15 cellular contexts compared by ENCODE assay signal in genomic region chr10:78688221-78688944, GRCh38.
DNase-seq lines count a peak whose midpoint lies in the region; TF ChIP-seq lines count a peak whose summit lies in the region.
"Had no signal": no experiment of that assay in that cellular context is flagged by ENCODE, and none has a peak within 500 bp of the region (broad histone marks: within the 10 kb centered on the region; RNA-seq: fewer than 3 reads in every experiment).

No MANE protein-coding gene starts in this region.

- H2AFZ ChIP-seq in mesenchymal stem cell (ENCODE audit: low read depth, low read length): no peak overlapping the region

- no peak overlapping the region for H3K23ac ChIP-seq in mesenchymal stem cell (ENCODE audit: low read length in 2 of 2)

- H3K4me1 Mint-ChIP-seq in type B pancreatic cell (ENCODE audit: unreplicated experiment): peaks cover 59% of the 10 kb centered on the region
- H3K4me1 Mint-ChIP-seq in activated T-cell treated with anti-CD3 and anti-CD28 coated beads, Interleukin-2, amount 50 U/mL, for 24 hours (ENCODE audit: low read depth): no peaks in the 10 kb centered on the region
- H3K4me1 Mint-ChIP-seq: memory B cell had no signal

- no peak overlapping the region for H3K4me2 ChIP-seq in mesenchymal stem cell (ENCODE audit: low read length, poor library complexity, severe bottlenecking)

- 92% methylated on average over 6 of the region's 6 CpGs for WGBS in ectodermal cell, 2 experiments
- whole genome bisulfite sequencing in mesenchymal stem cell: 78% methylated on average over 6 of the region's 6 CpGs

- no peak for TF ChIP-seq CTCF in type B pancreatic cell (conservative IDR thresholded peaks at IDR 0.05)

- H2BK12ac ChIP-seq in mesenchymal stem cell (ENCODE audit: low read length in 2 of 2): no peak overlapping the region

- H4K8ac ChIP-seq in mesenchymal stem cell (ENCODE audit: low read length): no peak overlapping the region

- no peaks in the 10 kb centered on the region for H3K9me3 Mint-ChIP-seq in type B pancreatic cell
- H3K9me3 Mint-ChIP-seq in activated T-cell treated with anti-CD3 and anti-CD28 coated beads, Interleukin-2, amount 50 U/mL, for 24 hours: no peaks in the 10 kb centered on the region
- H3K9me3 Mint-ChIP-seq: activated CD4-positive, alpha-beta memory T cell treated with anti-CD3 and anti-CD28 coated beads for 36 hours; CD4-positive, alpha-beta T cell; memory B cell had no signal

- no peak overlapping the region for H2BK120ac ChIP-seq in mesenchymal stem cell (ENCODE audit: low read depth, low read length)

- H3K36me3 ChIP-seq in ectodermal cell (ENCODE audit: control insufficient read depth, insufficient read depth, low read length): no peaks in the 10 kb centered on the region
- H3K36me3 ChIP-seq in mesenchymal stem cell (ENCODE audit: control insufficient read depth in 1 of 2, insufficient read depth in 2 of 2, low read depth in 1 of 2, low read length in 2 of 2): no peaks in the 10 kb centered on the region
- H3K36me3 ChIP-seq: adrenal gland had no signal

- H3K4ac ChIP-seq in mesenchymal stem cell (ENCODE audit: low read depth in 1 of 2, low read length in 2 of 2): no peak overlapping the region

- H3K27me3 ChIP-seq in ectodermal cell (ENCODE audit: control insufficient read depth, insufficient read depth, low read length, poor library complexity, severe bottlenecking): no peaks in the 10 kb centered on the region
- peaks cover 0 to 4% of the 10 kb centered on the region in 2 experiments for H3K27me3 ChIP-seq in mesenchymal stem cell (ENCODE audit: control insufficient read depth in 1 of 2, insufficient read depth in 1 of 2, low read length in 2 of 2)
- H3K27me3 ChIP-seq: adrenal gland had no signal

- no peak overlapping the region for H2AK5ac ChIP-seq in mesenchymal stem cell (ENCODE audit: low read length, severe bottlenecking)

- H2BK5ac ChIP-seq in mesenchymal stem cell (ENCODE audit: low read depth, low read length, poor library complexity, severe bottlenecking): no peak overlapping the region

- no peak overlapping the region for H3K9ac ChIP-seq in mesenchymal stem cell (ENCODE audit: low read length)

- no peaks in the 10 kb centered on the region for H3K27me3 Mint-ChIP-seq in type B pancreatic cell
- peaks cover 12% of the 10 kb centered on the region for H3K27me3 Mint-ChIP-seq in activated T-cell treated with anti-CD3 and anti-CD28 coated beads, Interleukin-2, amount 50 U/mL, for 24 hours

- peak overlapping the region; percentile 45 for H3K27ac Mint-ChIP-seq in type B pancreatic cell
- H3K27ac Mint-ChIP-seq in activated T-cell treated with anti-CD3 and anti-CD28 coated beads, Interleukin-2, amount 50 U/mL, for 24 hours: no peak overlapping the region
- H3K27ac Mint-ChIP-seq: activated CD4-positive, alpha-beta memory T cell treated with anti-CD3 and anti-CD28 coated beads for 36 hours; CD4-positive, alpha-beta T cell; memory B cell had no signal

- H3K4me1 ChIP-seq in ectodermal cell (ENCODE audit: control insufficient read depth, insufficient read depth, low read length): peaks cover 15% of the 10 kb centered on the region
- peaks cover 27% of the 10 kb centered on the region for H3K4me1 ChIP-seq in mesenchymal stem cell (ENCODE audit: control insufficient read depth, insufficient read depth, low read depth, low read length)
- H3K4me1 ChIP-seq: adrenal gland had no signal

- no peaks in the 10 kb centered on the region for H3K36me3 Mint-ChIP-seq in type B pancreatic cell
- no peaks in the 10 kb centered on the region for H3K36me3 Mint-ChIP-seq in activated T-cell treated with anti-CD3 and anti-CD28 coated beads, Interleukin-2, amount 50 U/mL, for 24 hours (ENCODE audit: low read depth)
- H3K36me3 Mint-ChIP-seq: activated CD4-positive, alpha-beta memory T cell treated with anti-CD3 and anti-CD28 coated beads for 36 hours; memory B cell had no signal

- DNase-seq in NCI-H1694 (lab: John Stamatoyannopoulos, UW) (peak; percentile 2), NCI-H1694 treated with DMSO at 0.1 percent for 48 hours (lab: John Stamatoyannopoulos, UW) (no peak), mesenchymal stem cell (no peak), type B pancreatic cell (ENCODE audit: extremely low spot score, unreplicated experiment) (peak; percentile 64), RPMI8226 (no peak), NCI-H2029 treated with DMSO at 0.1 percent for 48 hours (lab: John Stamatoyannopoulos, UW) (no peak)
- no peak for DNase-seq in activated T-cell treated with anti-CD3 and anti-CD28 coated beads, Interleukin-2, amount 50 U/mL, for 24 hours
- DNase-seq: activated CD4-positive, alpha-beta memory T cell treated with anti-CD3 and anti-CD28 coated beads for 36 hours; CD4-positive, alpha-beta T cell; GF-D8; SIG-M5 had no signal

- H4K91ac ChIP-seq in mesenchymal stem cell (ENCODE audit: low read length): peak overlapping the region; percentile 19

- H2BK15ac ChIP-seq in mesenchymal stem cell (ENCODE audit: low read depth, poor library complexity, severe bottlenecking): no peak overlapping the region

- H3K9me3 ChIP-seq in ectodermal cell (ENCODE audit: control insufficient read depth, low read length): no peaks in the 10 kb centered on the region
- H3K9me3 ChIP-seq in mesenchymal stem cell (ENCODE audit: control insufficient read depth, low read length): no peaks in the 10 kb centered on the region
- H3K9me3 ChIP-seq: adrenal gland had no signal

- peak overlapping the region in 1 of 2 experiments; percentile 50 for H3K14ac ChIP-seq in mesenchymal stem cell (ENCODE audit: low read length in 2 of 2)

- H3K4me3 ChIP-seq in ectodermal cell (ENCODE audit: insufficient read depth, low read depth, low read length) (no peak overlapping the region), mesenchymal stem cell (ENCODE audit: insufficient read depth in 1 of 2, low read depth in 1 of 2, low read length in 2 of 2) (no peak overlapping the region)
- H3K4me3 ChIP-seq: adrenal gland had no signal

- H3K18ac ChIP-seq in mesenchymal stem cell (ENCODE audit: low read depth in 1 of 2, low read length in 2 of 2): peak overlapping the region in 1 of 2 experiments; percentile 18

- H3K27ac ChIP-seq in ectodermal cell (ENCODE audit: insufficient read depth, low read depth, low read length, poor library complexity, severe bottlenecking) (peak overlapping the region; percentile 5), mesenchymal stem cell (ENCODE audit: low read length, poor library complexity, severe bottlenecking) (no peak overlapping the region)
- H3K27ac ChIP-seq: 22Rv1 had no signal

- H3K79me1 ChIP-seq in mesenchymal stem cell (replicated peaks; ENCODE audit: low read length, poor library complexity, severe bottlenecking): no peaks in the 10 kb centered on the region

- H3K4me3 Mint-ChIP-seq in type B pancreatic cell: peak overlapping the region; percentile 3
- H3K4me3 Mint-ChIP-seq in activated T-cell treated with anti-CD3 and anti-CD28 coated beads, Interleukin-2, amount 50 U/mL, for 24 hours: no peak overlapping the region
- H3K4me3 Mint-ChIP-seq: activated CD4-positive, alpha-beta memory T cell treated with anti-CD3 and anti-CD28 coated beads for 36 hours; CD4-positive, alpha-beta T cell; memory B cell had no signal

Comparison
In these comparisons a context has a peak if more than half of its experiments do, and no peak if none do; other contexts are left out.
1. DNase-seq: peak in NCI-H1694 (single experiment) and type B pancreatic cell (single experiment); none in NCI-H1694 treated with DMSO at 0.1 percent for 48 hours (single experiment), mesenchymal stem cell (single experiment), RPMI8226 (single experiment), NCI-H2029 treated with DMSO at 0.1 percent for 48 hours (single experiment) and activated T-cell treated with anti-CD3 and anti-CD28 coated beads, Interleukin-2, amount 50 U/mL, for 24 hours (single experiment).